Comparison of ENCODE assay signal across 28 cellular contexts in genomic region chr20:5183731-5184474, GRCh38. TPM values are rescaled to one million over a fixed set of nuclear protein-coding genes. Genes with fewer than 3 reads are reported as not detected.
DNase-seq lines count a peak whose midpoint lies in the region; ATAC-seq, FAIRE-seq and TF ChIP-seq lines count a peak whose summit lies in the region.
"Had no signal": no experiment of that assay in that cellular context is flagged by ENCODE, and none has a peak within 500 bp of the region (broad histone marks: within the 10 kb centered on the region; RNA-seq: fewer than 3 reads in every experiment).

No MANE protein-coding gene starts in this region.

- no peak for DNase-seq in stimulated activated naive CD8-positive, alpha-beta T cell treated with anti-CD3 and anti-CD28 coated beads, Interleukin-15, Interleukin-2, amounts not matched to agents 100 U/mL and 50 U/mL, for 24 hours
- DNase-seq in astrocyte (ENCODE audit: low read depth) (no peak), nephron progenitor cell (peak; percentile 24), HuH-7.5 (ENCODE audit: low spot score) (no peak), RCC 7860 (ENCODE audit: low spot score) (no peak)
- DNase-seq in CD8-positive, alpha-beta T cell: no peak
- DNase-seq: activated CD8-positive, alpha-beta memory T cell treated with anti-CD3 and anti-CD28 coated beads for 24 hours; activated naive CD4-positive, alpha-beta T cell treated with anti-CD3 and anti-CD28 coated beads for 36 hours; anterior cingulate cortex; Caco-2; DMS79 treated with DMSO at 0.1 percent for 48 hours; gastrocnemius medialis; GF-D8; hippocampal formation; immature natural killer cell; left colon; NCI-H1092 treated with DMSO at 0.1 percent for 48 hours; NCI-H187; NCI-H2227 treated with DMSO at 0.1 percent for 48 hours; NCI-H69; psoas muscle; RPMI8226; T-helper 1 cell; transverse colon had no signal

- TF ChIP-seq CTCF in astrocyte (IDR thresholded peaks at IDR 0.05; ENCODE audit: insufficient read depth, low read depth, low read length): no peak
- no peak for TF ChIP-seq CTCF in nephron progenitor cell (IDR thresholded peaks at IDR 0.05)
- TF ChIP-seq CTCF in CD8-positive, alpha-beta T cell (IDR thresholded peaks at IDR 0.05): no peak

- CTCF ChIA-PET in CD8-positive, alpha-beta T cell (lab: Charles Lee): interaction anchor here (0.7 to 3.4 kb wide), 2 partner anchors 9 to 14 kb away, joined by 3 to 15 read pairs; no protein-coding TSS in a partner anchor

- intact Hi-C loops in CD8-positive, alpha-beta T cell (cut with DNase I, micrococcal nuclease): loop anchor here in 1 of 2 experiments (5.0 kb wide), 1 partner anchor 37 kb away; no protein-coding TSS in a partner anchor

- no peak for FAIRE-seq in astrocyte (lab: Jason Lieb, UNC)
- FAIRE-seq in RCC 7860 (lab: Jason Lieb, UNC): no peak
- FAIRE-seq: GM19239 had no signal

- H3K4me3 Mint-ChIP-seq in stimulated activated naive CD8-positive, alpha-beta T cell treated with anti-CD3 and anti-CD28 coated beads, Interleukin-15, Interleukin-2, amounts not matched to agents 100 ng/mL and 50 ng/mL, for 24 hours: no peak overlapping the region
- H3K4me3 Mint-ChIP-seq in astrocyte (ENCODE audit: unreplicated experiment) (peak overlapping the region; percentile 52), nephron progenitor cell (no peak overlapping the region)
- H3K4me3 Mint-ChIP-seq in CD8-positive, alpha-beta T cell: no peak overlapping the region
- H3K4me3 Mint-ChIP-seq: activated naive CD4-positive, alpha-beta T cell treated with anti-CD3 and anti-CD28 coated beads for 36 hours; IgD-negative memory B cell; immature natural killer cell had no signal

- no peak overlapping the region for H3K4me2 ChIP-seq in astrocyte (ENCODE audit: low read length)

- H3K27me3 ChIP-seq in astrocyte (ENCODE audit: insufficient read depth, low read length): no peaks in the 10 kb centered on the region
- H3K27me3 ChIP-seq in CD8-positive, alpha-beta T cell (ENCODE audit: insufficient read depth, low read length): no peaks in the 10 kb centered on the region
- H3K27me3 ChIP-seq: gastrocnemius medialis, SJSA1, transverse colon had no signal

- peaks cover 10% of the 10 kb centered on the region for H3K4me1 Mint-ChIP-seq in stimulated activated naive CD8-positive, alpha-beta T cell treated with anti-CD3 and anti-CD28 coated beads, Interleukin-15, Interleukin-2, amounts not matched to agents 100 ng/mL and 50 ng/mL, for 24 hours (ENCODE audit: low read depth)
- H3K4me1 Mint-ChIP-seq in astrocyte (ENCODE audit: low read depth, unreplicated experiment) (peaks cover 26% of the 10 kb centered on the region), nephron progenitor cell (peaks cover 31% of the 10 kb centered on the region)
- no peaks in the 10 kb centered on the region for H3K4me1 Mint-ChIP-seq in CD8-positive, alpha-beta T cell (ENCODE audit: low read depth)

- H3K36me3 ChIP-seq in astrocyte (ENCODE audit: insufficient read depth, low read length): peaks cover 11% of the 10 kb centered on the region
- H3K36me3 ChIP-seq in CD8-positive, alpha-beta T cell (ENCODE audit: insufficient read depth, low read length): peaks cover 13% of the 10 kb centered on the region

- H4K20me1 ChIP-seq in astrocyte (ENCODE audit: insufficient read depth, low read length): peaks cover under 1% of the 10 kb centered on the region

- H3K9ac ChIP-seq in astrocyte (ENCODE audit: low read length): no peak overlapping the region

- no peak overlapping the region for H3K4me3 ChIP-seq in astrocyte (ENCODE audit: insufficient read depth, low read depth, low read length)
- no peak overlapping the region for H3K4me3 ChIP-seq in CD8-positive, alpha-beta T cell (ENCODE audit: low read depth, low read length)
- H3K4me3 ChIP-seq: gastrocnemius medialis, psoas muscle, SJSA1, transverse colon had no signal

- no peak for ATAC-seq in stimulated activated naive CD8-positive, alpha-beta T cell treated with anti-CD3 and anti-CD28 coated beads, Interleukin-15, Interleukin-2, amounts not matched to agents 100 U/mL and 50 U/mL, for 24 hours
- no peak for ATAC-seq in CD8-positive, alpha-beta T cell
- ATAC-seq: gastrocnemius medialis, left colon, psoas muscle had no signal

- peaks cover 6% of the 10 kb centered on the region for H3K4me1 ChIP-seq in astrocyte (ENCODE audit: insufficient read depth, low read length)
- H3K4me1 ChIP-seq in CD8-positive, alpha-beta T cell (ENCODE audit: insufficient read depth, low read length): no peaks in the 10 kb centered on the region
- H3K4me1 ChIP-seq: Caco-2 had no signal

- no peak overlapping the region for H3K27ac ChIP-seq in astrocyte (ENCODE audit: low read depth, low read length)
- no peak overlapping the region for H3K27ac ChIP-seq in CD8-positive, alpha-beta T cell (ENCODE audit: low read depth, low read length)
- H3K27ac ChIP-seq: psoas muscle, SJSA1, transverse colon had no signal

- peaks cover 42% of the 10 kb centered on the region for H3K36me3 Mint-ChIP-seq in stimulated activated naive CD8-positive, alpha-beta T cell treated with anti-CD3 and anti-CD28 coated beads, Interleukin-15, Interleukin-2, amounts not matched to agents 100 ng/mL and 50 ng/mL, for 24 hours (ENCODE audit: low read depth)
- H3K36me3 Mint-ChIP-seq in astrocyte (ENCODE audit: low read depth, unreplicated experiment) (peaks cover 11% of the 10 kb centered on the region), nephron progenitor cell (ENCODE audit: low read depth) (peaks cover 34% of the 10 kb centered on the region)
- peaks cover 82% of the 10 kb centered on the region for H3K36me3 Mint-ChIP-seq in CD8-positive, alpha-beta T cell

- H3K79me2 ChIP-seq in astrocyte (ENCODE audit: insufficient read depth, low read length): no peaks in the 10 kb centered on the region

- no peak overlapping the region for H2AFZ ChIP-seq in astrocyte (ENCODE audit: low read depth, low read length)

- no peaks in the 10 kb centered on the region for H3K9me3 Mint-ChIP-seq in stimulated activated naive CD8-positive, alpha-beta T cell treated with anti-CD3 and anti-CD28 coated beads, Interleukin-15, Interleukin-2, amounts not matched to agents 100 ng/mL and 50 ng/mL, for 24 hours
- H3K9me3 Mint-ChIP-seq in astrocyte (ENCODE audit: unreplicated experiment): no peaks in the 10 kb centered on the region
- no peaks in the 10 kb centered on the region for H3K9me3 Mint-ChIP-seq in nephron progenitor cell
- no peaks in the 10 kb centered on the region for H3K9me3 Mint-ChIP-seq in CD8-positive, alpha-beta T cell
- H3K9me3 Mint-ChIP-seq: activated naive CD4-positive, alpha-beta T cell treated with anti-CD3 and anti-CD28 coated beads for 36 hours; IgD-negative memory B cell; immature natural killer cell had no signal

- H3K9me3 ChIP-seq in astrocyte (ENCODE audit: insufficient read depth, low read depth, low read length): no peaks in the 10 kb centered on the region
- H3K9me3 ChIP-seq in CD8-positive, alpha-beta T cell (ENCODE audit: low read length): no peaks in the 10 kb centered on the region
- H3K9me3 ChIP-seq: Caco-2, gastrocnemius medialis, psoas muscle, transverse colon had no signal

- no peaks in the 10 kb centered on the region for H3K27me3 Mint-ChIP-seq in stimulated activated naive CD8-positive, alpha-beta T cell treated with anti-CD3 and anti-CD28 coated beads, Interleukin-15, Interleukin-2, amounts not matched to agents 100 ng/mL and 50 ng/mL, for 24 hours
- no peaks in the 10 kb centered on the region for H3K27me3 Mint-ChIP-seq in astrocyte (ENCODE audit: low read depth, unreplicated experiment)
- H3K27me3 Mint-ChIP-seq in nephron progenitor cell (ENCODE audit: low read depth, poor library complexity): no peaks in the 10 kb centered on the region
- H3K27me3 Mint-ChIP-seq in CD8-positive, alpha-beta T cell (ENCODE audit: low read depth): no peaks in the 10 kb centered on the region
- H3K27me3 Mint-ChIP-seq: IgD-negative memory B cell had no signal

- POLR2A ChIA-PET in CD8-positive, alpha-beta T cell (lab: Charles Lee): interaction anchor here (0.6 to 1.0 kb wide), 2 partner anchors 8 to 350 kb away, joined by 3 read pairs; no protein-coding TSS in a partner anchor

- peak overlapping the region; percentile 63 for H3K27ac Mint-ChIP-seq in stimulated activated naive CD8-positive, alpha-beta T cell treated with anti-CD3 and anti-CD28 coated beads, Interleukin-15, Interleukin-2, amounts not matched to agents 100 ng/mL and 50 ng/mL, for 24 hours
- H3K27ac Mint-ChIP-seq in astrocyte (ENCODE audit: unreplicated experiment): no peak overlapping the region
- H3K27ac Mint-ChIP-seq in nephron progenitor cell: peak overlapping the region; percentile 70
- H3K27ac Mint-ChIP-seq in CD8-positive, alpha-beta T cell: no peak overlapping the region
- H3K27ac Mint-ChIP-seq: activated naive CD4-positive, alpha-beta T cell treated with anti-CD3 and anti-CD28 coated beads for 36 hours had no signal

RNA-seq across cellular contexts. Expression of gene CDS2, which starts 57.1 kb away (rescaled TPM):
- 46.3 and 53.9 TPM in 2 replicates for total RNA-seq in astrocyte
- 10 to 100 TPM; 68.7 to 70.9 TPM for total RNA-seq in CD8-positive, alpha-beta T cell

Comparison
In these comparisons a context has a peak if more than half of its experiments do, and no peak if none do; other contexts are left out.
1. H3K27ac Mint-ChIP-seq: peak in stimulated activated naive CD8-positive, alpha-beta T cell treated with anti-CD3 and anti-CD28 coated beads, Interleukin-15, Interleukin-2, amounts not matched to agents 100 ng/mL and 50 ng/mL, for 24 hours (single experiment) and nephron progenitor cell (single experiment); none in astrocyte (single experiment) and CD8-positive, alpha-beta T cell (single experiment).